Comparison of ENCODE assay signal across 1 cellular context in genomic region chr11:65121865-65122696, GRCh38.
TF ChIP-seq lines count a peak whose summit lies in the region.

TSS of gene FAU (minus strand) at chr11:65122134. CDS start at chr11:65121813, 321 bp downstream.
TSS of gene MRPL49 (plus strand) at chr11:65122321. CDS start at chr11:65122347, 26 bp downstream.

TF ChIP-seq in HepG2, 621 proteins besides CTCF, POLR2A, EP300 and RAD21 (continued from another document and continues in another):
- TF ChIP-seq FOXP4 (CRISPR knock-in tag; IDR thresholded peaks at IDR 0.05) (peak; percentile 18; the same call in 1 of the 2 replicates), ZNF788 (CRISPR knock-in tag; IDR thresholded peaks at IDR 0.05; ENCODE audit: borderline replicate concordance) (peak; percentile 91; the same call in 1 of the 2 replicates), SIX1 (CRISPR knock-in tag; IDR thresholded peaks at IDR 0.05; ENCODE audit: borderline replicate concordance) (no peak), TARDBP (CRISPR knock-in tag; IDR thresholded peaks at IDR 0.05) (peak; percentile 85; the same call in 1 of the 2 replicates), STAT6 (CRISPR knock-in tag; IDR thresholded peaks at IDR 0.05; ENCODE audit: borderline replicate concordance) (peak; percentile 82; the same call in 1 of the 2 replicates), MBD4 (IDR thresholded peaks at IDR 0.05; ENCODE audit: borderline replicate concordance, low read length) (no peak), ZNF615 (CRISPR knock-in tag; IDR thresholded peaks at IDR 0.05; ENCODE audit: borderline replicate concordance) (no peak), ZNF703 (CRISPR knock-in tag; IDR thresholded peaks at IDR 0.05; ENCODE audit: borderline replicate concordance) (no peak), ZNF776 (CRISPR knock-in tag; IDR thresholded peaks at IDR 0.05) (0 out of 2 replicates have a peak, but pooled peaks have one; percentile 64), ZNF589 (CRISPR knock-in tag; conservative IDR thresholded peaks at IDR 0.05) (peak; percentile 82; the same call in 1 of the 2 replicates), HCFC1 (IDR thresholded peaks at IDR 0.05; ENCODE audit: low read depth, low read length) (peak; percentile 62), ZBTB43 (CRISPR knock-in tag; conservative IDR thresholded peaks at IDR 0.05) (peak; percentile 29; the same call in 1 of the 2 replicates), ZNF224 (CRISPR knock-in tag; IDR thresholded peaks at IDR 0.05) (no peak), NR2F6 (IDR thresholded peaks at IDR 0.05) (no peak), NR2F6 (CRISPR knock-in tag; IDR thresholded peaks at IDR 0.05) (no peak), POGK (CRISPR knock-in tag; conservative IDR thresholded peaks at IDR 0.05) (0 out of 2 replicates have a peak, but pooled peaks have one; percentile 60), ZSCAN25 (CRISPR knock-in tag; IDR thresholded peaks at IDR 0.05) (0 out of 2 replicates have a peak, but pooled peaks have one; percentile 15), ZNF619 (CRISPR knock-in tag; IDR thresholded peaks at IDR 0.05) (peak; percentile 90; the same call in 1 of the 2 replicates), ZNF761 (CRISPR knock-in tag; conservative IDR thresholded peaks at IDR 0.05) (no peak; the same call in 1 of the 2 replicates), TRIM24 (CRISPR knock-in tag; IDR thresholded peaks at IDR 0.05) (no peak), MYPOP (CRISPR knock-in tag; IDR thresholded peaks at IDR 0.05) (no peak; the same call in 1 of the 2 replicates), ZNF850 (CRISPR knock-in tag; conservative IDR thresholded peaks at IDR 0.05) (0 out of 2 replicates have a peak, but pooled peaks have one; percentile 55), ZNF350 (CRISPR knock-in tag; IDR thresholded peaks at IDR 0.05; ENCODE audit: borderline replicate concordance, low read depth) (peak; percentile 90), XRCC5 (optimal IDR thresholded peaks at IDR 0.05; ENCODE audit: low read length) (peak; percentile 46), CHD2 (IDR thresholded peaks at IDR 0.05; ENCODE audit: low read depth, low read length) (peak; percentile 53; the same call in 1 of the 2 replicates), SP4 (CRISPR knock-in tag; IDR thresholded peaks at IDR 0.05) (peak; percentile 93), ZNF546 (CRISPR knock-in tag; conservative IDR thresholded peaks at IDR 0.05) (no peak), ATF4 (CRISPR knock-in tag; IDR thresholded peaks at IDR 0.05) (peak in 1 of 2 experiments; percentile 70; a peak in 2 of 4 replicates), GATAD2A (CRISPR knock-in tag; IDR thresholded peaks at IDR 0.05) (no peak), ZNF20 (CRISPR knock-in tag; IDR thresholded peaks at IDR 0.05) (no peak), XBP1 (CRISPR knock-in tag; IDR thresholded peaks at IDR 0.05) (peak; percentile 53; the same call in 1 of the 2 replicates), DPF2 (CRISPR knock-in tag; IDR thresholded peaks at IDR 0.05; ENCODE audit: borderline replicate concordance, low read depth) (no peak), PAWR (CRISPR knock-in tag; IDR thresholded peaks at IDR 0.05; ENCODE audit: borderline replicate concordance) (no peak; the same call in 1 of the 2 replicates), NPAS2 (CRISPR knock-in tag; IDR thresholded peaks at IDR 0.05; ENCODE audit: borderline replicate concordance) (no peak), SRY (CRISPR knock-in tag; IDR thresholded peaks at IDR 0.05) (no peak), KDM5B (CRISPR knock-in tag; IDR thresholded peaks at IDR 0.05; ENCODE audit: borderline replicate concordance) (peak; percentile 65; the same call in 1 of the 2 replicates), KLF6 (CRISPR knock-in tag; IDR thresholded peaks at IDR 0.05) (peak; percentile 85; the same call in 1 of the 2 replicates), RARG (CRISPR knock-in tag; IDR thresholded peaks at IDR 0.05; ENCODE audit: low read depth) (peak; percentile 77; the same call in 1 of the 2 replicates), ZBTB1 (CRISPR knock-in tag; IDR thresholded peaks at IDR 0.05; ENCODE audit: borderline replicate concordance) (no peak), MLLT10 (CRISPR knock-in tag; IDR thresholded peaks at IDR 0.05) (no peak), MIER2 (CRISPR knock-in tag; IDR thresholded peaks at IDR 0.05) (no peak), POLR2G (IDR thresholded peaks at IDR 0.05; ENCODE audit: low read depth, low read length) (peak; percentile 96), NBN (conservative IDR thresholded peaks at IDR 0.05) (no peak), ETV5 (CRISPR knock-in tag; IDR thresholded peaks at IDR 0.05; ENCODE audit: borderline replicate concordance) (peak; percentile 32; the same call in 1 of the 2 replicates), ZSCAN31 (CRISPR knock-in tag; IDR thresholded peaks at IDR 0.05; ENCODE audit: low read depth) (peak; percentile 95), NAIF1 (CRISPR knock-in tag; IDR thresholded peaks at IDR 0.05; ENCODE audit: borderline replicate concordance) (no peak; the same call in 1 of the 2 replicates), ZNF260 (CRISPR knock-in tag; IDR thresholded peaks at IDR 0.05; ENCODE audit: borderline replicate concordance, low read depth) (no peak), MED8 (CRISPR knock-in tag; IDR thresholded peaks at IDR 0.05; ENCODE audit: insufficient replicate concordance) (peak; percentile 80), FOXK2 (IDR thresholded peaks at IDR 0.05) (peak; percentile 65; the same call in 1 of the 2 replicates), BCL6 (CRISPR knock-in tag; IDR thresholded peaks at IDR 0.05) (0 out of 2 replicates have a peak, but pooled peaks have one; percentile 14), BRF2 (CRISPR knock-in tag; IDR thresholded peaks at IDR 0.05) (no peak), HIVEP1 (CRISPR knock-in tag; IDR thresholded peaks at IDR 0.05) (peak; percentile 85; the same call in 1 of the 2 replicates), RARA (CRISPR knock-in tag; IDR thresholded peaks at IDR 0.05) (no peak), GATAD1 (CRISPR knock-in tag; IDR thresholded peaks at IDR 0.05) (peak; percentile 97), TAF1 (CRISPR knock-in tag; IDR thresholded peaks at IDR 0.05) (peak; percentile 99), SOX5 (CRISPR knock-in tag; IDR thresholded peaks at IDR 0.05; ENCODE audit: borderline replicate concordance) (peak; percentile 51; the same call in 1 of the 2 replicates)
